ENCODE assay signal across 23 cellular contexts in the genomic region with DNA sequence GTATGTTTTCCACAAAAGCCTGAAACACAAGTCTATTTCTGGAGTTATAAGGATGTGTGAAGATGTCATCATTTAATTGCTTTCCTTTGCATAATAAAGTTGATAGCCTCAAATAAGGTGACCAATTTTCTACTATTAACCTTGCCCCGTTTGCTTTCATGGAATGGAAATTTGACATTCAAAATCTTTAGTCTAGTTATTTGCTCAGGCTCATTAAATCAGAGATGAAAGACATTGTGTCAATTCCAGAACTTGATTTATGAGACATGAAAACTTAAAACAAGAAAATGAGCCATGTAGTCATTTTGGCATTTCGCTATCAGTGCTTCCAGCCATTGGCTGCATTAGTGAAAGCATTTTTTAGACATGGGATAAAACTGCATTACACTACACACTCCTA.
DNase-seq lines count a peak whose midpoint lies in the region; ATAC-seq, FAIRE-seq and TF ChIP-seq lines count a peak whose summit lies in the region.
"Had no signal": no experiment of that assay in that cellular context is flagged by ENCODE, and none has a peak within 500 bp of the region (broad histone marks: within the 10 kb centered on the region; RNA-seq: fewer than 3 reads in every experiment).

No MANE protein-coding gene starts in this region.

- H3K4me1 ChIP-seq in keratinocyte (ENCODE audit: control insufficient read depth, extremely low read depth, insufficient read depth, low read length) = no peaks in the 10 kb centered on the region
- no peaks in the 10 kb centered on the region for H3K4me1 ChIP-seq in right cardiac atrium (ENCODE audit: control insufficient read depth, insufficient read depth, low read length)
- H3K4me1 ChIP-seq: A549; BE2C; BLaER1 treated with 17β-estradiol and CSF1 and Interleukin-3, amounts not matched to agents 10 nM and 100 nM; Caco-2; HAP-1 had no signal

- DNase-seq in COR-L47 (lab: John Stamatoyannopoulos, UW) (peak; percentile 29), HTR-8/SVneo (ENCODE audit: insufficient read length, low spot score) (no peak), NCI-H69 (lab: John Stamatoyannopoulos, UW) (peak; percentile 83), keratinocyte (ENCODE audit: low read depth, low spot score) (no peak), pons (ENCODE audit: low spot score) (no peak), right cardiac atrium (no peak)
- no peak for DNase-seq in activated CD8-positive, alpha-beta T cell treated with anti-CD3 and anti-CD28 coated beads for 36 hours
- DNase-seq: 8988T; ACHN; AML-193; BE2C; Caco-2; CD4-positive, alpha-beta memory T cell; DMS153; DND-41; GOT3 had no signal

- no peak for TF ChIP-seq CTCF in keratinocyte (optimal IDR thresholded peaks at IDR 0.05 in 1 of 3, IDR thresholded peaks at IDR 0.05 in 1 of 3, conservative IDR thresholded peaks at IDR 0.05 in 1 of 3; ENCODE audit: extremely low read depth in 1 of 3, insufficient read depth in 2 of 3, low read length in 3 of 3)
- no peak for TF ChIP-seq CTCF in activated CD8-positive, alpha-beta T cell treated with anti-CD3 and anti-CD28 coated beads for 36 hours (IDR thresholded peaks at IDR 0.05)

- H2AFZ ChIP-seq in keratinocyte (ENCODE audit: control insufficient read depth, low read length) = no peak overlapping the region

- H3K27me3 ChIP-seq in keratinocyte (ENCODE audit: control insufficient read depth, extremely low read depth, insufficient read depth, low read length) = no peaks in the 10 kb centered on the region
- H3K27me3 ChIP-seq in right cardiac atrium (ENCODE audit: control insufficient read depth, insufficient read depth) = no peaks in the 10 kb centered on the region
- H3K27me3 ChIP-seq: BE2C; BLaER1 treated with 17β-estradiol and CSF1 and Interleukin-3, amounts not matched to agents 10 nM and 100 nM had no signal

- no peaks in the 10 kb centered on the region for H3K36me3 Mint-ChIP-seq in activated CD8-positive, alpha-beta T cell treated with anti-CD3 and anti-CD28 coated beads for 36 hours (ENCODE audit: low read depth)
- H3K36me3 Mint-ChIP-seq: CD14-positive monocyte; CD4-positive, alpha-beta memory T cell had no signal

- intact Hi-C loops in right cardiac atrium (cut with DNase I) = no loop called here
- intact Hi-C loops in activated CD8-positive, alpha-beta T cell treated with anti-CD3 and anti-CD28 coated beads for 36 hours (cut with micrococcal nuclease) = no loop called here

- POLR2A ChIA-PET in activated CD8-positive, alpha-beta T cell treated with anti-CD3 and anti-CD28 coated beads for 36 hours (lab: Charles Lee) = no interaction called here

- 71% methylated on average over 2 of the region's 2 CpGs for WGBS in right cardiac atrium

- no peaks in the 10 kb centered on the region for H3K79me2 ChIP-seq in keratinocyte (ENCODE audit: control insufficient read depth, insufficient read depth, low read length)

- no peaks in the 10 kb centered on the region for H4K20me1 ChIP-seq in keratinocyte (ENCODE audit: control insufficient read depth, extremely low read depth, insufficient read depth, low read length)
- H4K20me1 ChIP-seq: BLaER1 treated with 17β-estradiol and CSF1 and Interleukin-3, amounts not matched to agents 10 nM and 100 nM had no signal

- H3K9me3 Mint-ChIP-seq in activated CD8-positive, alpha-beta T cell treated with anti-CD3 and anti-CD28 coated beads for 36 hours = no peaks in the 10 kb centered on the region
- H3K9me3 Mint-ChIP-seq: CD4-positive, alpha-beta memory T cell had no signal

- no peak overlapping the region for H3K4me2 ChIP-seq in keratinocyte (ENCODE audit: control insufficient read depth, extremely low read depth, insufficient read depth, low read depth, low read length)
- H3K4me2 ChIP-seq: A549; BLaER1 treated with 17β-estradiol and CSF1 and Interleukin-3, amounts not matched to agents 10 nM and 100 nM had no signal

- H3K4me1 Mint-ChIP-seq in activated CD8-positive, alpha-beta T cell treated with anti-CD3 and anti-CD28 coated beads for 36 hours (ENCODE audit: low read depth) = no peaks in the 10 kb centered on the region
- H3K4me1 Mint-ChIP-seq: CD14-positive monocyte; CD4-positive, alpha-beta memory T cell had no signal

- H3K27ac ChIP-seq in keratinocyte (ENCODE audit: control insufficient read depth, insufficient read depth, low read length) (no peak overlapping the region), right cardiac atrium (ENCODE audit: low read length) (no peak overlapping the region)
- H3K27ac ChIP-seq: A549; BLaER1 treated with 17β-estradiol and CSF1 and Interleukin-3, amounts not matched to agents 10 nM and 100 nM had no signal

- H3K9me3 ChIP-seq in keratinocyte (ENCODE audit: control insufficient read depth, low read depth, low read length) (no peaks in the 10 kb centered on the region), right cardiac atrium (ENCODE audit: control insufficient read depth, low read length) (no peaks in the 10 kb centered on the region)
- H3K9me3 ChIP-seq: A549; BE2C; BLaER1 treated with 17β-estradiol and CSF1 and Interleukin-3, amounts not matched to agents 10 nM and 100 nM; Caco-2; HAP-1 had no signal

- no peak overlapping the region for H3K4me3 Mint-ChIP-seq in activated CD8-positive, alpha-beta T cell treated with anti-CD3 and anti-CD28 coated beads for 36 hours
- H3K4me3 Mint-ChIP-seq: CD14-positive monocyte; CD4-positive, alpha-beta memory T cell had no signal

- dilution Hi-C loops in keratinocyte (cut with MboI; ENCODE audit: extremely low pct_ligation_motif_present, low sequenced_read_pairs) = no loop called here

- H3K27me3 Mint-ChIP-seq in activated CD8-positive, alpha-beta T cell treated with anti-CD3 and anti-CD28 coated beads for 36 hours = no peaks in the 10 kb centered on the region
- H3K27me3 Mint-ChIP-seq: CD4-positive, alpha-beta memory T cell had no signal

- no peak overlapping the region for H3K9ac ChIP-seq in keratinocyte (ENCODE audit: control insufficient read depth, extremely low read depth, insufficient read depth, low read length)
- H3K9ac ChIP-seq: BLaER1 treated with 17β-estradiol and CSF1 and Interleukin-3, amounts not matched to agents 10 nM and 100 nM had no signal

- H3K36me3 ChIP-seq in keratinocyte (ENCODE audit: control insufficient read depth in 2 of 2, extremely low read depth in 1 of 2, insufficient read depth in 2 of 2, low read length in 2 of 2) = no peaks in the 10 kb centered on the region
- H3K36me3 ChIP-seq: BE2C; BLaER1 treated with 17β-estradiol and CSF1 and Interleukin-3, amounts not matched to agents 10 nM and 100 nM; HAP-1 had no signal

- H3K27ac Mint-ChIP-seq in activated CD8-positive, alpha-beta T cell treated with anti-CD3 and anti-CD28 coated beads for 36 hours = no peak overlapping the region
- H3K27ac Mint-ChIP-seq: CD14-positive monocyte; CD4-positive, alpha-beta memory T cell had no signal

- ATAC-seq in right cardiac atrium = no peak
- no peak for ATAC-seq in activated CD8-positive, alpha-beta T cell treated with anti-CD3 and anti-CD28 coated beads for 36 hours
- ATAC-seq: A549 had no signal

- FAIRE-seq in HTR-8/SVneo (lab: Jason Lieb, UNC) (peak; percentile 20), keratinocyte (lab: Jason Lieb, UNC) (peak; percentile 46)
- FAIRE-seq: A549, GM12892, GM19239, H54 had no signal

- CTCF ChIA-PET in activated CD8-positive, alpha-beta T cell treated with anti-CD3 and anti-CD28 coated beads for 36 hours (lab: Charles Lee) = interaction anchor here (0.7 kb wide), 1 partner anchor 11 kb away, joined by 3 read pairs; no protein-coding TSS in a partner anchor

- H3K4me3 ChIP-seq in keratinocyte (ENCODE audit: control insufficient read depth in 2 of 3, extremely low read depth in 1 of 3, insufficient read depth in 2 of 3, low read depth in 1 of 3, low read length in 3 of 3) (no peak overlapping the region), right cardiac atrium (ENCODE audit: low read length) (no peak overlapping the region)
- H3K4me3 ChIP-seq: A549; BLaER1 treated with 17β-estradiol and CSF1 and Interleukin-3, amounts not matched to agents 10 nM and 100 nM; HAP-1 had no signal

- H3K9me1 ChIP-seq in keratinocyte (ENCODE audit: control insufficient read depth, extremely low read depth, insufficient read depth, low read length) = no peaks in the 10 kb centered on the region

Comparison
In these comparisons a context has a peak if more than half of its experiments do, and no peak if none do; other contexts are left out.
1. DNase-seq: peak in COR-L47 (single experiment) and NCI-H69 (single experiment); none in HTR-8/SVneo (single experiment), keratinocyte (single experiment), pons (single experiment), right cardiac atrium (0 of 3) and activated CD8-positive, alpha-beta T cell treated with anti-CD3 and anti-CD28 coated beads for 36 hours (single experiment).